21 cellular contexts compared by ENCODE assay signal in the genomic region with DNA sequence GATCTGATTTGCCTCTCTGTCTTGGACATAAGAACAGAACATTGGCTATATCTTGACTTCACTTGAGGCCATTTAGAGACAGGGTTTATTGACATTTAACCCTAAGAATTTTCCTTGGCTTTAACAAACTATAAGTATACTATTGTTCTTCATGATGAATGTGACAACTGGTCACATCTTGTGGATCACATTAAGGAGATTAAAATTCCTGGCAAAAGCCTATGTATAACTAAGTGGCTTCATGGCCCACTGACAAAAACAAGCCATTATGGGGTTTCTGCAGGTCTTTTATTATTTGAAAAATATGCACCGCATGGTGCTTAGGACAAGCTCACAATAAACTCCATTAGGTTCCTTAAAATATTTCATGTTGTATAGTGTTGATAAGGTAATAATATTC. TPM values are rescaled to one million over a fixed set of nuclear protein-coding genes. Genes with fewer than 3 reads are reported as not detected.
DNase-seq lines count a peak whose midpoint lies in the region; ATAC-seq and TF ChIP-seq lines count a peak whose summit lies in the region.
"Had no signal": no experiment of that assay in that cellular context is flagged by ENCODE, and none has a peak within 500 bp of the region (broad histone marks: within the 10 kb centered on the region; RNA-seq: fewer than 3 reads in every experiment).

No MANE protein-coding gene starts in this region.

- DNase-seq in NCI-H82 (lab: John Stamatoyannopoulos, UW) = peak; percentile 25
- no peak for DNase-seq in NCI-H82 treated with DMSO at 0.1 percent for 48 hours (lab: John Stamatoyannopoulos, UW; ENCODE audit: unreplicated experiment)
- peak; percentile 44 for DNase-seq in A673 (ENCODE audit: low spot score)
- peak; percentile 45 for DNase-seq in SK-MEL-5 (ENCODE audit: low read depth, low spot score)
- no peak for DNase-seq in stimulated activated naive B cell treated with anti-CD40 and anti-IgM and Interleukin-4, amounts not matched to agents 10 μg/mL and 1 μg/mL and 100 μg/mL, for 72 hours
- DNase-seq: 8988T; C1 segment of cervical spinal cord; Calu3; CD4-positive, alpha-beta memory T cell; COR-L47; DMS53; EL; GDM1; H9; HFFc6 had no signal

- H3K27me3 Mint-ChIP-seq in stimulated activated naive B cell treated with anti-CD40 and anti-IgM and Interleukin-4, amounts not matched to agents 10 μg/mL and 1 μg/mL and 100 μg/mL, for 72 hours = peaks cover 8 to 21% of the 10 kb centered on the region in 2 donors

- no TSS peak for BruUV-seq in A673 (replicated peaks; lab: Mats Ljungman, UMichigan)

- CTCF ChIA-PET in A673 (lab: Charles Lee) = no interaction called here

- intact Hi-C loops in A673 (cut with micrococcal nuclease; ENCODE audit: unreplicated experiment) = no loop called here

- TF ChIP-seq CTCF in A673 (conservative IDR thresholded peaks at IDR 0.05; ENCODE audit: low read depth, low read length) = no peak

- no peaks in the 10 kb centered on the region for H3K4me1 Mint-ChIP-seq in stimulated activated naive B cell treated with anti-CD40 and anti-IgM and Interleukin-4, amounts not matched to agents 10 μg/mL and 1 μg/mL and 100 μg/mL, for 72 hours
- H3K4me1 Mint-ChIP-seq: CD4-positive, alpha-beta memory T cell had no signal

- in situ Hi-C loops in SK-MEL-5 (cut with HindIII; ENCODE audit: low pct_unique_long_range_greater_than_20kb, low sequenced_read_pairs) = no loop called here

- no peak overlapping the region for H3K4me3 ChIP-seq in A673 (ENCODE audit: low read depth, low read length, poor library complexity, severe bottlenecking)
- H3K4me3 ChIP-seq: A549, GM12878, GM23338 had no signal

- no peak overlapping the region for H3K27ac Mint-ChIP-seq in stimulated activated naive B cell treated with anti-CD40 and anti-IgM and Interleukin-4, amounts not matched to agents 10 μg/mL and 1 μg/mL and 100 μg/mL, for 72 hours
- H3K27ac Mint-ChIP-seq: CD4-positive, alpha-beta memory T cell; GM23338; H9; HFFc6 had no signal

- H3K27me3 ChIP-seq in A673 (replicated peaks; ENCODE audit: insufficient read depth, low read depth, low read length, poor library complexity) = no peaks in the 10 kb centered on the region

- no peak for ATAC-seq in stimulated activated naive B cell treated with anti-CD40 and anti-IgM and Interleukin-4, amounts not matched to agents 10 μg/mL and 1 μg/mL and 100 μg/mL, for 72 hours (replicated peaks)
- no peak for ATAC-seq in HG03097 (IDR thresholded peaks at IDR 0.05; ENCODE audit: low FRiP score, unreplicated experiment)
- ATAC-seq: A549, GM12878, GM23338 had no signal

- no peaks in the 10 kb centered on the region for H3K36me3 Mint-ChIP-seq in stimulated activated naive B cell treated with anti-CD40 and anti-IgM and Interleukin-4, amounts not matched to agents 10 μg/mL and 1 μg/mL and 100 μg/mL, for 72 hours
- H3K36me3 Mint-ChIP-seq: CD4-positive, alpha-beta memory T cell had no signal

- no peaks in the 10 kb centered on the region for H3K4me1 ChIP-seq in A673 (ENCODE audit: insufficient read depth, low read length, poor library complexity, severe bottlenecking)
- H3K4me1 ChIP-seq: A549 had no signal

- no peaks in the 10 kb centered on the region for H3K9me3 ChIP-seq in A673 (ENCODE audit: low read depth, low read length, poor library complexity, severe bottlenecking)
- H3K9me3 ChIP-seq: A549 had no signal

- H3K27ac ChIP-seq in A673 (ENCODE audit: low read depth, low read length, poor library complexity, severe bottlenecking) = no peak overlapping the region
- H3K27ac ChIP-seq: A549 had no signal

- H3K9me3 Mint-ChIP-seq in stimulated activated naive B cell treated with anti-CD40 and anti-IgM and Interleukin-4, amounts not matched to agents 10 μg/mL and 1 μg/mL and 100 μg/mL, for 72 hours = no peaks in the 10 kb centered on the region
- H3K9me3 Mint-ChIP-seq: CD4-positive, alpha-beta memory T cell; GM23338; H9; HFFc6 had no signal

- TF ChIP-seq RAD21 in Ishikawa (IDR thresholded peaks at IDR 0.05; ENCODE audit: low read depth) = no peak

- TF ChIP-seq EP300 in Ishikawa (IDR thresholded peaks at IDR 0.05; ENCODE audit: borderline replicate concordance) = no peak

- H3K36me3 ChIP-seq in A673 (ENCODE audit: insufficient read depth, low read length, poor library complexity, severe bottlenecking) = no peaks in the 10 kb centered on the region

- POLR2A ChIA-PET in A673 (lab: Charles Lee; ENCODE audit: low non-redundant PET) = no interaction called here

- no peak overlapping the region for H3K4me3 Mint-ChIP-seq in stimulated activated naive B cell treated with anti-CD40 and anti-IgM and Interleukin-4, amounts not matched to agents 10 μg/mL and 1 μg/mL and 100 μg/mL, for 72 hours
- H3K4me3 Mint-ChIP-seq: CD4-positive, alpha-beta memory T cell; GM23338; H9; HFFc6 had no signal

TF ChIP-seq in Ishikawa, 13 proteins besides CTCF, POLR2A, EP300 and RAD21:
- TF ChIP-seq YY1 (IDR thresholded peaks at IDR 0.05; ENCODE audit: low read depth) (no peak), CEBPB (IDR thresholded peaks at IDR 0.05) (no peak), NFIC (IDR thresholded peaks at IDR 0.05) (0 out of 2 replicates have a peak, but pooled peaks have one; percentile 20), TEAD4 (IDR thresholded peaks at IDR 0.05) (0 out of 2 replicates have a peak, but pooled peaks have one; percentile 32)
TF ChIP-seq in Ishikawa: peak in this region for 2.

RNA-seq across cellular contexts. Expression of a gene that starts 54.8 kb away (rescaled TPM):
- 6.2 and 7.1 TPM in 2 replicates for total RNA-seq in A673 (2021)
- 11.5 and 11.9 TPM in 2 replicates for total RNA-seq in SK-MEL-5 (2014; rRNA removed; shearing (Covaris generic))
- 7.3 and 7.7 TPM in 2 replicates for polyA plus RNA-seq in SK-MEL-5 (2015; cell fraction: cytosol; rRNA removed)
- polyA plus RNA-seq in SK-MEL-5 (2015; cell fraction: nucleus; rRNA removed) = 4.9 and 7.5 TPM in 2 replicates

RNA-seq across cellular contexts. Expression of a gene that starts 55.3 kb away (rescaled TPM):
- 0.17 TPM in 1 of 2 replicates, not detected in the other for total RNA-seq in A673 (2021)
- total RNA-seq in SK-MEL-5 (2014; rRNA removed; shearing (Covaris generic)) = 1.5 and 1.8 TPM in 2 replicates
- 0.38 and 0.76 TPM in 2 replicates for polyA plus RNA-seq in SK-MEL-5 (2015; cell fraction: cytosol; rRNA removed)
- polyA plus RNA-seq in SK-MEL-5 (2015; cell fraction: nucleus; rRNA removed) = 0.30 and 2.4 TPM in 2 replicates
- total RNA-seq: CD4-positive, alpha-beta memory T cell; GM12878; GM23338; H4; H9 had no signal
- polyA plus RNA-seq: CD4-positive, alpha-beta memory T cell had no signal

Comparison
In these comparisons a context has a peak if more than half of its experiments do, and no peak if none do; other contexts are left out.
1. DNase-seq: peak in NCI-H82 (single experiment), A673 (single experiment) and SK-MEL-5 (single experiment); none in NCI-H82 treated with DMSO at 0.1 percent for 48 hours (single experiment) and stimulated activated naive B cell treated with anti-CD40 and anti-IgM and Interleukin-4, amounts not matched to agents 10 μg/mL and 1 μg/mL and 100 μg/mL, for 72 hours (single experiment).